Comparison of ENCODE assay signal across 1 cellular context in the genomic region with DNA sequence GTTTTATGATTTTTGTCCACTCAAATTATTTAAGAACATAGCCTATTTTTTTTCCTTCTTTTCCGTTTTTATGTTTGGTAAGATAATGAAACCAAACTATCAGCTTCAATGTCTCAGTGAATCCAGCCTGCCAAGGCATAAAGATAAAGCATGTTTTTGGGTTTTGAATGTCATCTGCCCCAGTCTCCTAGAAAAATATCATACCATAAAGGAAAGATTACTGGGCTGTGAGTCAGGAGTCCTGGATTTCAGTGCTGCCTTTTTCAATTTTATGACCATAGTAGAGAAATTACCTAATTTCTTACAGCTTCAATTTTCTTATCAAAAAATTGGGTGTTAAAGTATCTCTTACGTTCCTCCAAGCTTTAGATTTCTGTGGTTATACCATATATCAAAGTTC.
TF ChIP-seq lines count a peak whose summit lies in the region.

No MANE protein-coding gene starts in this region.

TF ChIP-seq in K562, 482 proteins besides CTCF, POLR2A, EP300 and RAD21 (continued from another document):
- no peak for TF ChIP-seq SP1 (CRISPR knock-in tag; IDR thresholded peaks at IDR 0.05)
- TF ChIP-seq MCM3 (IDR thresholded peaks at IDR 0.05), result no peak
- no peak for TF ChIP-seq GABPA (tag; conservative IDR thresholded peaks at IDR 0.05; ENCODE audit: low read depth)
- TF ChIP-seq ZBTB5 (IDR thresholded peaks at IDR 0.05), result no peak
- no peak for TF ChIP-seq KLF6 (CRISPR knock-in tag; IDR thresholded peaks at IDR 0.05; ENCODE audit: borderline replicate concordance)
- TF ChIP-seq CEBPZ (IDR thresholded peaks at IDR 0.05; ENCODE audit: borderline replicate concordance, low read depth, low read length), result no peak
- TF ChIP-seq HNRNPUL1 (IDR thresholded peaks at IDR 0.05; ENCODE audit: low read length), result no peak
- no peak for TF ChIP-seq ZNF551 (CRISPR knock-in tag; IDR thresholded peaks at IDR 0.05)
- no peak for TF ChIP-seq NR4A1 (CRISPR knock-in tag; IDR thresholded peaks at IDR 0.05)
- no peak for TF ChIP-seq NR4A1 (tag; IDR thresholded peaks at IDR 0.05)
- no peak for TF ChIP-seq IRF9 (tag; IDR thresholded peaks at IDR 0.05)
